Comparison of ENCODE assay signal across 37 cellular contexts in genomic region chr2:210054696-210055095, GRCh38. TPM values are rescaled to one million over a fixed set of nuclear protein-coding genes. Genes with fewer than 3 reads are reported as not detected.
A peak's percentile ranks its signal among the peaks of the same experiment; 100 is the strongest.
DNase-seq lines count a peak whose midpoint lies in the region; ATAC-seq, FAIRE-seq and TF ChIP-seq lines count a peak whose summit lies in the region.
"Had no signal": no experiment of that assay in that cellular context is flagged by ENCODE, and none has a peak within 500 bp of the region (broad histone marks: within the 10 kb centered on the region; RNA-seq: fewer than 3 reads in every experiment).

No MANE protein-coding gene starts in this region.

- no peak overlapping the region for H2AFZ ChIP-seq in HepG2 (ENCODE audit: low read length)

- TF ChIP-seq POLR2A in HepG2 (IDR thresholded peaks at IDR 0.05; ENCODE audit: insufficient read depth in 1 of 2, low read depth in 2 of 2, low read length in 2 of 2) (no peak), right lobe of liver (IDR thresholded peaks at IDR 0.05) (no peak)

- H3K9ac ChIP-seq in HepG2 (ENCODE audit: insufficient read depth, low read depth, low read length), result no peak overlapping the region
- H3K9ac ChIP-seq: BLaER1; BLaER1 treated with 17β-estradiol and CSF1 and Interleukin-3, amounts not matched to agents 10 nM and 100 nM had no signal

- H3K36me3 ChIP-seq in HepG2 (replicated peaks in 1 of 2; ENCODE audit: control insufficient read depth in 1 of 2, insufficient read depth in 2 of 2, low read length in 2 of 2), result no peaks in the 10 kb centered on the region
- H3K36me3 ChIP-seq in right lobe of liver, result no peaks in the 10 kb centered on the region
- H3K36me3 ChIP-seq in HEK293 (ENCODE audit: control insufficient read depth in 2 of 2, insufficient read depth in 1 of 2, low read length in 2 of 2), result peaks cover 0 to 5% of the 10 kb centered on the region in 2 experiments; a peak in 1 of 3 replicates
- H3K36me3 ChIP-seq: BE2C had no signal

- H3K4me2 ChIP-seq in HepG2 (ENCODE audit: low read depth, low read length), result no peak overlapping the region
- H3K4me2 ChIP-seq: A549; BLaER1; BLaER1 treated with 17β-estradiol and CSF1 and Interleukin-3, amounts not matched to agents 10 nM and 100 nM had no signal

- in situ Hi-C loops in HepG2 (cut with HindIII; ENCODE audit: extremely low pct_ligation_motif_present, low pct_unique_long_range_greater_than_20kb), result no loop called here

- no peaks in the 10 kb centered on the region for H3K9me3 Mint-ChIP-seq in endothelial cell (ENCODE audit: unreplicated experiment)
- peaks cover 49% of the 10 kb centered on the region for H3K9me3 Mint-ChIP-seq in nephron progenitor cell
- H3K9me3 Mint-ChIP-seq in HFFc6, result peaks cover 7% of the 10 kb centered on the region
- peaks cover 2 to 12% of the 10 kb centered on the region in 2 donors for H3K9me3 Mint-ChIP-seq in natural killer cell

- no peaks in the 10 kb centered on the region for H3K27me3 ChIP-seq in HepG2 (ENCODE audit: control insufficient read depth in 1 of 2, insufficient read depth in 2 of 2, low read length in 2 of 2)
- no peaks in the 10 kb centered on the region for H3K27me3 ChIP-seq in right lobe of liver
- H3K27me3 ChIP-seq: BE2C; BLaER1; BLaER1 treated with 17β-estradiol and CSF1 and Interleukin-3, amounts not matched to agents 10 nM and 100 nM had no signal

- WGBS in HepG2 (ENCODE audit: low lambda C conversion rate), result 100% methylated on average over 1 of the region's 1 CpG
- WGBS in right lobe of liver (ENCODE audit: insufficient coverage, low coverage, low lambda C conversion rate, missing lambda C conversion rate), result 86% methylated on average over 1 of the region's 1 CpG

- H3K27me3 Mint-ChIP-seq in endothelial cell (ENCODE audit: unreplicated experiment) (no peaks in the 10 kb centered on the region), nephron progenitor cell (ENCODE audit: low read depth, poor library complexity) (peaks cover 3% of the 10 kb centered on the region), HFFc6 (ENCODE audit: insufficient read depth) (peaks cover 3% of the 10 kb centered on the region), natural killer cell (ENCODE audit: low read depth in 2 of 2) (no peaks in the 10 kb centered on the region)
- H3K27me3 Mint-ChIP-seq: B cell; CD4-positive, alpha-beta memory T cell; CD4-positive, alpha-beta T cell; CD4-positive, CD25-positive, alpha-beta regulatory T cell had no signal

- intact Hi-C loops in HepG2 (cut with micrococcal nuclease; ENCODE audit: unreplicated experiment) (no loop called here), right lobe of liver (cut with DNase I) (no loop called here), natural killer cell (cut with micrococcal nuclease) (no loop called here)

- H3K4me1 ChIP-seq in HepG2 (ENCODE audit: insufficient read depth, low read length) (no peaks in the 10 kb centered on the region), right lobe of liver (no peaks in the 10 kb centered on the region), HEK293 (ENCODE audit: control insufficient read depth, insufficient read depth, low read length) (no peaks in the 10 kb centered on the region)
- H3K4me1 ChIP-seq: A549; BE2C; BLaER1; BLaER1 treated with 17β-estradiol and CSF1 and Interleukin-3, amounts not matched to agents 10 nM and 100 nM; Caco-2 had no signal

- H3K4me1 Mint-ChIP-seq in endothelial cell (ENCODE audit: unreplicated experiment), result no peaks in the 10 kb centered on the region
- H3K4me1 Mint-ChIP-seq in nephron progenitor cell, result no peaks in the 10 kb centered on the region
- H3K4me1 Mint-ChIP-seq in HFFc6 (ENCODE audit: low read depth), result no peaks in the 10 kb centered on the region
- H3K4me1 Mint-ChIP-seq in natural killer cell, result peaks cover 8 to 11% of the 10 kb centered on the region in 2 donors
- H3K4me1 Mint-ChIP-seq: B cell; CD14-positive monocyte; CD4-positive, alpha-beta memory T cell; CD8-positive, alpha-beta memory T cell had no signal

- BruUV-seq in HepG2 (replicated peaks; lab: Mats Ljungman, UMichigan), result no TSS peak

- no peak for ATAC-seq in HepG2
- ATAC-seq in right lobe of liver, result no peak
- ATAC-seq in natural killer cell, result no peak
- ATAC-seq: A549; CD8-positive, alpha-beta T cell had no signal

- CTCF ChIA-PET in HepG2 (lab: Yijun Ruan, JAX; ENCODE audit: low intra/inter-chr PET ratio, low total read pairs) (no interaction called here), HEK293 (lab: Yijun Ruan, JAX) (interaction anchor here (0.7 kb wide), 1 partner anchor 142 kb away, joined by 7 read pairs; no protein-coding TSS in a partner anchor)

- TF ChIP-seq CTCF in HepG2 (CRISPR knock-in tag; IDR thresholded peaks at IDR 0.05) (no peak), right lobe of liver (IDR thresholded peaks at IDR 0.05) (no peak), HEK293 (tag by site-specific recombination; IDR thresholded peaks at IDR 0.05) (no peak), endothelial cell (IDR thresholded peaks at IDR 0.05; ENCODE audit: unreplicated experiment) (no peak), nephron progenitor cell (IDR thresholded peaks at IDR 0.05) (no peak), HFFc6 (IDR thresholded peaks at IDR 0.05) (no peak), natural killer cell (IDR thresholded peaks at IDR 0.05) (no peak)

- H3K36me3 Mint-ChIP-seq in endothelial cell (ENCODE audit: low read depth, unreplicated experiment) (peaks cover 29% of the 10 kb centered on the region), nephron progenitor cell (ENCODE audit: low read depth) (peaks cover 68% of the 10 kb centered on the region), HFFc6 (ENCODE audit: low read depth) (peaks cover 11% of the 10 kb centered on the region; the same call in 1 of the 2 replicates), natural killer cell (peaks cover 16% of the 10 kb centered on the region)

- no peak overlapping the region for H3K4me3 ChIP-seq in HepG2 (replicated peaks in 1 of 3; ENCODE audit: insufficient read depth in 1 of 3, low read depth in 2 of 3, low read length in 3 of 3)
- H3K4me3 ChIP-seq in right lobe of liver, result no peak overlapping the region
- no peak overlapping the region for H3K4me3 ChIP-seq in HEK293 (ENCODE audit: low read depth, low read length)
- H3K4me3 ChIP-seq: A549; BLaER1; BLaER1 treated with 17β-estradiol and CSF1 and Interleukin-3, amounts not matched to agents 10 nM and 100 nM had no signal

- POLR2A ChIA-PET in HepG2 (lab: Yijun Ruan, JAX) (no interaction called here), HEK293 (lab: Yijun Ruan, JAX) (no interaction called here)

- no peak for TF ChIP-seq EP300 in HepG2 (IDR thresholded peaks at IDR 0.05; ENCODE audit: low read depth in 2 of 2, low read length in 2 of 2)
- TF ChIP-seq EP300 in HepG2 (CRISPR knock-in tag; IDR thresholded peaks at IDR 0.05; ENCODE audit: borderline replicate concordance), result no peak

- no peak overlapping the region for H3K27ac ChIP-seq in HepG2 (ENCODE audit: extremely low read length, insufficient read depth, low read length)
- H3K27ac ChIP-seq in right lobe of liver, result no peak overlapping the region
- H3K27ac ChIP-seq in HEK293 (ENCODE audit: extremely low read depth, low read depth, low read length), result no peak overlapping the region
- H3K27ac ChIP-seq: 22Rv1; A549; BLaER1; BLaER1 treated with 17β-estradiol and CSF1 and Interleukin-3, amounts not matched to agents 10 nM and 100 nM; C4-2B had no signal

- DNase-seq in HepG2 (ENCODE audit: low spot score) (no peak), right lobe of liver (no peak), endothelial cell (ENCODE audit: low spot score) (no peak), nephron progenitor cell (no peak), HFFc6 (no peak), NCI-H2029 (lab: John Stamatoyannopoulos, UW) (no peak), natural killer cell (no peak)
- DNase-seq: 8988T; ACHN; AML-193; BE2C; C1 segment of cervical spinal cord; Caco-2; Calu3; CD4-positive, alpha-beta memory T cell; CD4-positive, alpha-beta T cell; CD4-positive, CD25-positive, alpha-beta regulatory T cell; CD8-positive, alpha-beta memory T cell; CD8-positive, alpha-beta T cell; COR-L47; DMS 273 treated with DMSO at 0.1 percent for 48 hours; DMS153; DMS53; DMS79; DMS79 treated with DMSO at 0.1 percent for 48 hours; DND-41; EL had no signal

- peak overlapping the region; percentile 60 for H3K4me3 Mint-ChIP-seq in endothelial cell (ENCODE audit: unreplicated experiment)
- H3K4me3 Mint-ChIP-seq in nephron progenitor cell, result no peak overlapping the region
- no peak overlapping the region for H3K4me3 Mint-ChIP-seq in HFFc6
- no peak overlapping the region for H3K4me3 Mint-ChIP-seq in natural killer cell
- H3K4me3 Mint-ChIP-seq: B cell; CD14-positive monocyte; CD4-positive, alpha-beta memory T cell; CD4-positive, alpha-beta T cell; CD4-positive, CD25-positive, alpha-beta regulatory T cell; CD8-positive, alpha-beta memory T cell; CD8-positive, alpha-beta T cell had no signal

- H4K20me1 ChIP-seq in HepG2 (ENCODE audit: insufficient read depth, low read length), result no peaks in the 10 kb centered on the region
- H4K20me1 ChIP-seq: BLaER1; BLaER1 treated with 17β-estradiol and CSF1 and Interleukin-3, amounts not matched to agents 10 nM and 100 nM had no signal

- no peak for TF ChIP-seq RAD21 in HepG2 (CRISPR knock-in tag; IDR thresholded peaks at IDR 0.05)

- no peak overlapping the region for H3K27ac Mint-ChIP-seq in endothelial cell (ENCODE audit: unreplicated experiment)
- peak overlapping the region; percentile 8 for H3K27ac Mint-ChIP-seq in nephron progenitor cell
- H3K27ac Mint-ChIP-seq in HFFc6, result no peak overlapping the region
- no peak overlapping the region for H3K27ac Mint-ChIP-seq in natural killer cell
- H3K27ac Mint-ChIP-seq: B cell; CD4-positive, alpha-beta memory T cell; CD4-positive, alpha-beta T cell; CD4-positive, CD25-positive, alpha-beta regulatory T cell; CD8-positive, alpha-beta T cell had no signal

- H3K9me3 ChIP-seq in HepG2 (ENCODE audit: low read length) (peaks cover 17% of the 10 kb centered on the region), right lobe of liver (peaks cover 0 to 6% (median 3%) of the 10 kb centered on the region in 4 donors), HEK293 (ENCODE audit: control insufficient read depth, insufficient read depth, low read depth, low read length) (no peaks in the 10 kb centered on the region; the same call in 1 of the 2 replicates)
- H3K9me3 ChIP-seq: BE2C had no signal

- no peak for FAIRE-seq in HepG2 (lab: Jason Lieb, UNC)
- FAIRE-seq: A204.1, A549, D721Med had no signal

- no peaks in the 10 kb centered on the region for H3K79me2 ChIP-seq in HepG2 (ENCODE audit: insufficient read depth, low read length)

RNA-seq across cellular contexts. Expression of gene RPE, which starts 52.3 kb away (rescaled TPM):
- total RNA-seq in HepG2 (2016; rRNA removed; fragmentation: Illumina TruSeq; extraction: Trizol) (107 and 166 TPM in 2 replicates), right lobe of liver (10 to 100 TPM; 21.8 to 39.9 (median 25.3) TPM), endothelial cell (ENCODE audit: unreplicated experiment) (41.0 TPM), natural killer cell (10 to 100 TPM; 36.2 to 57.4 (median 52.4) TPM)
- total RNA-seq in HepG2 (2016; cell fraction: cytosol; rRNA removed; fragmentation: Illumina TruSeq; extraction: Trizol; ENCODE audit: low read depth), result 20.8 and 22.3 TPM in 2 replicates
- 106 and 176 TPM in 2 replicates for total RNA-seq in HepG2 (2016; cell fraction: insoluble cytoplasmic fraction; rRNA removed; fragmentation: Illumina TruSeq; extraction: Trizol)
- total RNA-seq in HepG2 (2016; cell fraction: membrane; rRNA removed; fragmentation: Illumina TruSeq; extraction: Trizol), result 36.7 and 40.7 TPM in 2 replicates
- total RNA-seq in HepG2 (2016; cell fraction: nucleus; rRNA removed; fragmentation: Illumina TruSeq; extraction: Trizol), result 73.3 and 74.7 TPM in 2 replicates
- 57.4 and 72.3 TPM in 2 replicates for polyA plus RNA-seq in HepG2 (2011; rRNA removed)
- polyA plus RNA-seq in HepG2 (2011; cell fraction: cytosol; rRNA removed), result 102 and 104 TPM in 2 replicates
- 59.9 and 66.9 TPM in 2 replicates for polyA plus RNA-seq in HepG2 (2011; cell fraction: nucleus; rRNA removed)
- 49.0 and 56.7 TPM in 2 replicates for polyA plus RNA-seq in HepG2 (2012)
- 8.1 and 8.6 TPM in 2 replicates for polyA plus RNA-seq in HepG2 (2016; cell fraction: cytosol; fragmentation: Illumina TruSeq; extraction: Trizol; ENCODE audit: low read depth)
- 128 and 145 TPM in 2 replicates for polyA plus RNA-seq in HepG2 (2016; cell fraction: insoluble cytoplasmic fraction; fragmentation: Illumina TruSeq; extraction: Trizol; ENCODE audit: low read depth)
- polyA plus RNA-seq in HepG2 (2016; cell fraction: membrane; fragmentation: Illumina TruSeq; extraction: Trizol; ENCODE audit: low read depth), result 17.3 and 17.8 TPM in 2 replicates
- 52.3 and 52.5 TPM in 2 replicates for polyA plus RNA-seq in HepG2 (2016; cell fraction: nucleus; fragmentation: Illumina TruSeq; extraction: Trizol; ENCODE audit: insufficient read depth, low read depth)
- 139 and 168 TPM in 2 replicates for polyA minus RNA-seq in HepG2 (2011; rRNA and poly(A)+ RNA removed; ENCODE audit: low replicate concordance)
- 60.4 and 61.1 TPM in 2 replicates for polyA minus RNA-seq in HepG2 (2011; cell fraction: cytosol; rRNA and poly(A)+ RNA removed)
- 117 and 157 TPM in 2 replicates for polyA minus RNA-seq in HepG2 (2011; cell fraction: nucleus; rRNA and poly(A)+ RNA removed)
- total RNA-seq in HFFc6 (2021; fragmentation: NEBNext Ultra II Directional; extraction: Animal tissue kit (Norgen Biotek cat#: 25700)), result 10 to 100 TPM; 58.9 to 70.9 (median 67.3) TPM

Comparison
In these comparisons a context has a peak if more than half of its experiments do, and no peak if none do; other contexts are left out.
1. Of the 63 proteins assayed by ChIP-seq in both HepG2 and HEK293: peak only in HepG2: ZNF280D; only in HEK293: none; in both: none; in neither: 62.